ENCODE assay signal across 8 cellular contexts in the genomic region with DNA sequence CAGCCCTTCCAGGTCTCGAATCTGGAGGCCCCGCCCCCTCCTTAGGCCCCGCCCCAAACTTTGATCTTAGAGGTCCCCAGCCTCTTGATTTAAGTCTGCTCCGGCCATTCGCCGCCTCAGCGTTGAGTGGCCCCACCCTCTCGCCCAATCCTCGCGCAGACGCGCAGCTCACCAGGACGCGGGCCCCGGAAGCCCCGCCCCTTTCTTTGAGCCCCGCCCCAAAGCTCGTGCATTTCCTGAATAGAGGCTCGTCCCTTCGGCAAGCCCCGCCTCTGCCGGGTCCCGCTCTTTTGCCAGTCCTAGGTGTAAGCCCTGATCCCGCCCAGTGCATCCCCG. TPM values are rescaled to one million over a fixed set of nuclear protein-coding genes. Genes with fewer than 3 reads are reported as not detected.
DNase-seq lines count a peak whose midpoint lies in the region; ATAC-seq and TF ChIP-seq lines count a peak whose summit lies in the region.

No MANE protein-coding gene starts in this region.

- H3K4me1 ChIP-seq in IMR-90 (ENCODE audit: control insufficient read depth, insufficient read depth, low read length), result peaks cover 7% of the 10 kb centered on the region
- peaks cover 65% of the 10 kb centered on the region for H3K4me1 ChIP-seq in OCI-LY7 (ENCODE audit: insufficient read depth, low read length, poor library complexity, severe bottlenecking)

- peak overlapping the region; percentile 78 for H4K91ac ChIP-seq in IMR-90 (ENCODE audit: insufficient read depth, low read depth, low read length)

- peaks cover 19% of the 10 kb centered on the region for H3K9me1 ChIP-seq in IMR-90 (ENCODE audit: insufficient read depth, low read length)

- ATAC-seq in GM21528 (IDR thresholded peaks at IDR 0.05; ENCODE audit: low FRiP score, unreplicated experiment), result peak; percentile 65
- peak; percentile 90 for ATAC-seq in IMR-90 (ENCODE audit: low read depth)

- no peak overlapping the region for H2BK20ac ChIP-seq in IMR-90 (ENCODE audit: low read depth, low read length)

- peak overlapping the region; percentile 84 for H3K56ac ChIP-seq in IMR-90 (ENCODE audit: extremely low read depth, insufficient read depth, low read length)

- H3K18ac ChIP-seq in IMR-90 (ENCODE audit: low read depth, low read length), result no peak overlapping the region

- in situ Hi-C loops in IMR-90 (cut with MboI; ENCODE audit: low sequenced_read_pairs), result no loop called here

- H3K4me3 ChIP-seq in IMR-90 (ENCODE audit: insufficient read depth, low read depth, low read length) (peak overlapping the region; percentile 85), OCI-LY7 (ENCODE audit: low read depth, low read length, poor library complexity, severe bottlenecking) (peak overlapping the region; percentile 96), epithelial cell of proximal tubule (ENCODE audit: low read depth, low read length) (peak overlapping the region; percentile 93)

- CTCF ChIA-PET in IMR-90 (lab: Yijun Ruan, JAX) (no interaction called here), OCI-LY7 (lab: Charles Lee; ENCODE audit: unreplicated experiment) (interaction anchor here (0.6 kb wide), 1 partner anchor 710 kb away, joined by 7 read pairs; no protein-coding TSS in a partner anchor)

- peak overlapping the region; percentile 93 for H2AK9ac ChIP-seq in IMR-90 (replicated peaks; ENCODE audit: low read depth, low read length, poor library complexity)

- no peaks in the 10 kb centered on the region for H3K27me3 ChIP-seq in IMR-90 (ENCODE audit: control insufficient read depth, insufficient read depth, low read length)

- DNase-seq in DMS 273 (lab: John Stamatoyannopoulos, UW; ENCODE audit: unreplicated experiment) (peak; percentile 98), IMR-90 (peak; percentile 98), OCI-LY7 (ENCODE audit: low spot score) (peak; percentile 99), epithelial cell of proximal tubule (ENCODE audit: low read depth) (peak; percentile 74), mucosa of gallbladder (ENCODE audit: low spot score) (peak; percentile 100)
- DNase-seq in activated T-cell treated with anti-CD3 and anti-CD28 coated beads, Interleukin-2, amount 50 U/mL, for 1 hour, result peak; percentile 100
- peak; percentile 99 for DNase-seq in stimulated activated CD8-positive, alpha-beta memory T cell treated with anti-CD3 and anti-CD28 coated beads, Interleukin-4, amount 100 ng/mL, for 4 hours (ENCODE audit: low read depth in 2 of 2, low spot score in 1 of 2)

- peak overlapping the region; percentile 90 for H3K4ac ChIP-seq in IMR-90 (ENCODE audit: low read depth, low read length)

- peak overlapping the region; percentile 20; the same call in 1 of the 2 replicates for H3K23ac ChIP-seq in IMR-90 (ENCODE audit: low read depth, low read length)

- H2BK5ac ChIP-seq in IMR-90 (ENCODE audit: low read depth, low read length, poor library complexity, severe bottlenecking), result peak overlapping the region; percentile 91

- 0 out of 3 replicates have a peak overlapping the region, but pooled peaks have one; percentile 16 for H2BK15ac ChIP-seq in IMR-90 (ENCODE audit: low read depth, low read length)

- H3K9me3 ChIP-seq in IMR-90 (ENCODE audit: control insufficient read depth, insufficient read depth, low read length) (no peaks in the 10 kb centered on the region), OCI-LY7 (ENCODE audit: low read length) (no peaks in the 10 kb centered on the region)

- peak overlapping the region; percentile 85 for H4K5ac ChIP-seq in IMR-90 (ENCODE audit: low read depth, low read length)

- dilution Hi-C loops in IMR-90 (cut with HindIII; ENCODE audit: low sequenced_read_pairs, unreplicated experiment), result no loop called here

- H3K9me2 ChIP-seq in OCI-LY7 (ENCODE audit: insufficient read depth, low read length), result no peaks in the 10 kb centered on the region

- H3K9ac ChIP-seq in IMR-90 (ENCODE audit: low read depth, low read length), result peak overlapping the region; percentile 73

- intact Hi-C loops in IMR-90 (cut with micrococcal nuclease) (no loop called here), OCI-LY7 (cut with micrococcal nuclease; ENCODE audit: unreplicated experiment) (loop anchor here (1.0 kb wide), 1 partner anchor 121 kb away; no protein-coding TSS in a partner anchor)

- H2AFZ ChIP-seq in IMR-90 (replicated peaks; ENCODE audit: low read length, poor library complexity), result peak overlapping the region; percentile 97
- H2AFZ ChIP-seq in OCI-LY7 (ENCODE audit: low read length), result peak overlapping the region; percentile 79; the same call in 1 of the 2 replicates

- TF ChIP-seq POLR2A in IMR-90 (IDR thresholded peaks at IDR 0.05; ENCODE audit: low read depth, low read length), result no peak

- peak overlapping the region; percentile 88 to 97 for H4K8ac ChIP-seq in IMR-90 (ENCODE audit: low read depth in 2 of 2, low read length in 2 of 2)

- no peak overlapping the region for H3K14ac ChIP-seq in IMR-90 (replicated peaks; ENCODE audit: low read depth, low read length)

- POLR2A ChIA-PET in IMR-90 (lab: Charles Lee; ENCODE audit: unreplicated experiment), result interaction anchor here (0.6 to 1.0 kb wide), 6 partner anchors 9 to 736 kb away, joined by 3 to 14 read pairs (median 4); no protein-coding TSS in a partner anchor
- POLR2A ChIA-PET in OCI-LY7 (lab: Charles Lee), result interaction anchor here (0.6 to 1.6 kb wide), 5 partner anchors 28 to 215 kb away, joined by 3 to 12 read pairs (median 3); no protein-coding TSS in a partner anchor

- H3K27ac ChIP-seq in IMR-90 (ENCODE audit: insufficient read depth, low read length) (peak overlapping the region; percentile 87), OCI-LY7 (ENCODE audit: low read depth, low read length, poor library complexity, severe bottlenecking) (peak overlapping the region; percentile 87)

- no peak overlapping the region; the same call in 1 of the 2 replicates for H2AK5ac ChIP-seq in IMR-90 (ENCODE audit: low read depth, low read length)

- peaks cover 76% of the 10 kb centered on the region for H3K79me2 ChIP-seq in OCI-LY7 (ENCODE audit: insufficient read depth, low read depth, low read length)

- peak overlapping the region; percentile 77 for H3K4me2 ChIP-seq in IMR-90 (ENCODE audit: low read depth, low read length)
- H3K4me2 ChIP-seq in OCI-LY7 (ENCODE audit: low read length), result peak overlapping the region; percentile 67

- H4K20me1 ChIP-seq in IMR-90 (ENCODE audit: insufficient read depth, low read length) (peaks cover 45% of the 10 kb centered on the region), OCI-LY7 (ENCODE audit: insufficient read depth, low read length) (peaks cover 32% of the 10 kb centered on the region)

- peaks cover 32 to 78% of the 10 kb centered on the region in 2 experiments for H3K79me1 ChIP-seq in IMR-90 (ENCODE audit: low read depth in 1 of 2, low read length in 2 of 2)

- WGBS in IMR-90 (ENCODE audit: extremely low coverage in 2 of 2, insufficient read length in 1 of 2), 2 experiments, result 1% methylated on average over 17 of the region's 25 CpGs; no CpG with 5 or more reads in 1 of the 2 experiments

- TF ChIP-seq RAD21 in IMR-90 (IDR thresholded peaks at IDR 0.05; ENCODE audit: low read length), result no peak

- peak overlapping the region; percentile 63; the same call in 1 of the 2 replicates for H2BK120ac ChIP-seq in IMR-90 (ENCODE audit: low read depth, low read length)

- TF ChIP-seq CTCF in IMR-90 (conservative IDR thresholded peaks at IDR 0.05; ENCODE audit: low read depth, low read length) (no peak), OCI-LY7 (conservative IDR thresholded peaks at IDR 0.05; ENCODE audit: low read length) (no peak), epithelial cell of proximal tubule (conservative IDR thresholded peaks at IDR 0.05; ENCODE audit: low read depth, low read length) (no peak)

- H3K36me3 ChIP-seq in IMR-90 (ENCODE audit: control insufficient read depth, insufficient read depth, low read length) (peaks cover 16% of the 10 kb centered on the region), OCI-LY7 (ENCODE audit: insufficient read depth, low read length) (peaks cover 56% of the 10 kb centered on the region)

- BruUV-seq in IMR-90 (replicated peaks; lab: Mats Ljungman, UMichigan) (no TSS peak), OCI-LY7 (replicated peaks; lab: Mats Ljungman, UMichigan) (no TSS peak)

RNA-seq across cellular contexts. Expression of a gene that starts 0.2 kb away (rescaled TPM):
- total RNA-seq in IMR-90 (2012; rRNA removed) (115 and 143 TPM in 2 replicates), OCI-LY7 (2022) (114 and 129 TPM in 2 replicates), epithelial cell of proximal tubule (102 and 120 TPM in 2 replicates), mucosa of gallbladder (201 TPM)
- 97.6 and 114 TPM in 2 replicates for polyA plus RNA-seq in IMR-90 (2012; rRNA removed)
- 84.8 and 104 TPM in 2 replicates for polyA plus RNA-seq in IMR-90 (2012; cell fraction: cytosol; rRNA removed)
- polyA plus RNA-seq in IMR-90 (2012; cell fraction: nucleus; rRNA removed; ENCODE audit: low replicate concordance), result 45.4 and 104 TPM in 2 replicates
- total RNA-seq in OCI-LY7 (2014; rRNA removed; shearing (Covaris generic)), result 80.4 and 144 TPM in 2 replicates

RNA-seq across cellular contexts. Expression of a gene that starts 0.7 kb away (rescaled TPM):
- total RNA-seq in IMR-90 (2012; rRNA removed) (158 and 177 TPM in 2 replicates), OCI-LY7 (2022) (153 and 166 TPM in 2 replicates), epithelial cell of proximal tubule (219 and 256 TPM in 2 replicates), mucosa of gallbladder (98.3 TPM)
- 222 and 283 TPM in 2 replicates for polyA plus RNA-seq in IMR-90 (2012; rRNA removed)
- 148 and 255 TPM in 2 replicates for polyA plus RNA-seq in IMR-90 (2012; cell fraction: cytosol; rRNA removed)
- polyA plus RNA-seq in IMR-90 (2012; cell fraction: nucleus; rRNA removed; ENCODE audit: low replicate concordance), result 57.9 and 153 TPM in 2 replicates
- 264 and 278 TPM in 2 replicates for total RNA-seq in OCI-LY7 (2014; rRNA removed; shearing (Covaris generic))

RNA-seq across cellular contexts. Expression of a gene that starts 37.7 kb away (rescaled TPM):
- total RNA-seq in IMR-90 (2012; rRNA removed) (1.4 and 1.6 TPM in 2 replicates), OCI-LY7 (2022) (not detected in 2 replicates), epithelial cell of proximal tubule (8.9 and 14.1 TPM in 2 replicates), mucosa of gallbladder (49.4 TPM)
- polyA plus RNA-seq in IMR-90 (2012; rRNA removed), result 9.4 and 10.7 TPM in 2 replicates
- polyA plus RNA-seq in IMR-90 (2012; cell fraction: cytosol; rRNA removed), result 4.4 and 12.6 TPM in 2 replicates
- 49.1 and 126 TPM in 2 replicates for polyA plus RNA-seq in IMR-90 (2012; cell fraction: nucleus; rRNA removed; ENCODE audit: low replicate concordance)
- not detected in 2 replicates for total RNA-seq in OCI-LY7 (2014; rRNA removed; shearing (Covaris generic))

RNA-seq across cellular contexts. Expression of a gene that starts 47.9 kb away (rescaled TPM):
- total RNA-seq in IMR-90 (2012; rRNA removed) (1.7 and 3.4 TPM in 2 replicates), OCI-LY7 (2022) (4.0 and 5.1 TPM in 2 replicates), epithelial cell of proximal tubule (14.5 and 32.1 TPM in 2 replicates), mucosa of gallbladder (208 TPM)
- 7.3 and 8.1 TPM in 2 replicates for polyA plus RNA-seq in IMR-90 (2012; rRNA removed)
- 3.7 and 12.1 TPM in 2 replicates for polyA plus RNA-seq in IMR-90 (2012; cell fraction: cytosol; rRNA removed)
- 11.7 and 22.2 TPM in 2 replicates for polyA plus RNA-seq in IMR-90 (2012; cell fraction: nucleus; rRNA removed; ENCODE audit: low replicate concordance)
- 5.8 and 14.0 TPM in 2 replicates for total RNA-seq in OCI-LY7 (2014; rRNA removed; shearing (Covaris generic))

RNA-seq across cellular contexts. Expression of a gene that starts 60.0 kb away (rescaled TPM):
- under 0.01 TPM in 2 replicates for total RNA-seq in IMR-90 (2012; rRNA removed)
- polyA plus RNA-seq in IMR-90 (2012; rRNA removed), result 0.02 and 0.03 TPM in 2 replicates
- polyA plus RNA-seq in IMR-90 (2012; cell fraction: cytosol; rRNA removed), result 0.04 TPM in 1 of 2 replicates, not detected in the other
- polyA plus RNA-seq in IMR-90 (2012; cell fraction: nucleus; rRNA removed; ENCODE audit: low replicate concordance), result 0.34 and 0.37 TPM in 2 replicates
- 0.13 and 0.69 TPM in 2 replicates for total RNA-seq in OCI-LY7 (2014; rRNA removed; shearing (Covaris generic))
- total RNA-seq in OCI-LY7 (2022), result 0.70 and 0.85 TPM in 2 replicates
- total RNA-seq in epithelial cell of proximal tubule, result not detected in 2 replicates
- total RNA-seq in mucosa of gallbladder, result 0.83 TPM

Comparison
In these comparisons a context has a peak if more than half of its experiments do, and no peak if none do; other contexts are left out.
1. Peak in every context shown above with its lines: DNase-seq, ATAC-seq, H3K4me3 ChIP-seq and H3K27ac ChIP-seq.